Comparison of ENCODE assay signal across 1 cellular context in genomic region chr12:94707892-94708291, GRCh38.
TF ChIP-seq lines count a peak whose summit lies in the region.

No MANE protein-coding gene starts in this region.

TF ChIP-seq in IMR-90, 13 proteins besides CTCF, POLR2A, EP300 and RAD21:
- peak; percentile 82; the same call in 1 of the 2 replicates for TF ChIP-seq MAZ (IDR thresholded peaks at IDR 0.05; ENCODE audit: borderline replicate concordance, low read depth, low read length)
- no peak for TF ChIP-seq SMC3 (IDR thresholded peaks at IDR 0.05; ENCODE audit: low read depth, low read length)
TF ChIP-seq in IMR-90: peak in this region for 1.
